8 cellular contexts compared by ENCODE assay signal in the genomic region with DNA sequence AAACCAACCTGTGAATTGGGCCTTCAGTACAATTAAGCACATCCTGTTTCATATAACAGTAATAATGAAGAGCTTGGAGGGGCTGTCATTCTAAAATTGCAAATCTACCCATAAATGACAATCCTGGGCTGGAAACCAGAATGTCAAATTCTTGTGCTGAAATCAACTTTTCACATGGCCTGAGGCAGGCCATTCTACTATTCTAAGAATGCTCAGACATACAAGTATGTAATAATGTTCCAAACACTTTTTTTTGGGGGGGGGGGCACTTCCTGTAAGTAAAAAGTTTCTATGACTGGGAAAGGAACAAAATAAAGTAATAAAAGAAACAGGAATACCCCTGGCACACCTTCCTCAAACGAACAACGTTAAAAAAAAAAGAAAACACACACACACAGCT. TPM values are rescaled to one million over a fixed set of nuclear protein-coding genes. Genes with fewer than 3 reads are reported as not detected.
A peak's percentile ranks its signal among the peaks of the same experiment; 100 is the strongest.
DNase-seq lines count a peak whose midpoint lies in the region; ATAC-seq and TF ChIP-seq lines count a peak whose summit lies in the region.

No MANE protein-coding gene starts in this region.

- peak overlapping the region; percentile 95 for H3K27ac ChIP-seq in cardiac muscle cell
- no peak overlapping the region for H3K27ac ChIP-seq in right lobe of liver

- TF ChIP-seq CTCF in cardiac muscle cell (IDR thresholded peaks at IDR 0.05; ENCODE audit: low read depth, low read length) (no peak), astrocyte of the spinal cord (IDR thresholded peaks at IDR 0.05; ENCODE audit: low read depth, low read length) (no peak), right lobe of liver (IDR thresholded peaks at IDR 0.05) (no peak), type B pancreatic cell (conservative IDR thresholded peaks at IDR 0.05) (no peak)

- in situ Hi-C loops in astrocyte of the spinal cord (cut with HindIII; ENCODE audit: low sequenced_read_pairs), result no loop called here

- ATAC-seq in left ventricle myocardium superior (no peak), right lobe of liver (no peak)

- peaks cover 42% of the 10 kb centered on the region for H3K4me1 Mint-ChIP-seq in type B pancreatic cell (ENCODE audit: unreplicated experiment)

- DNase-seq in cardiac muscle cell (ENCODE audit: low read depth in 1 of 2, low spot score in 1 of 2), result peak in 1 of 2 donors; percentile 24
- DNase-seq in left ventricle myocardium superior, result no peak
- no peak for DNase-seq in astrocyte of the spinal cord (ENCODE audit: low read depth, low spot score)
- DNase-seq in right lobe of liver, result no peak
- DNase-seq in type B pancreatic cell (ENCODE audit: extremely low spot score, unreplicated experiment), result no peak
- DNase-seq in NK-92 (lab: John Stamatoyannopoulos, UW; ENCODE audit: unreplicated experiment), result no peak
- no peak for DNase-seq in DMS114 treated with DMSO at 0.1 percent for 48 hours (lab: John Stamatoyannopoulos, UW; ENCODE audit: unreplicated experiment)
- DNase-seq in activated effector memory CD4-positive, alpha-beta T cell treated with anti-CD3 and anti-CD28 coated beads, Interleukin-2, amount 50 U/mL, for 16 hours, result no peak

- H3K9me3 Mint-ChIP-seq in type B pancreatic cell, result no peaks in the 10 kb centered on the region

- H3K36me3 Mint-ChIP-seq in type B pancreatic cell, result peaks cover 3% of the 10 kb centered on the region

- no peaks in the 10 kb centered on the region for H3K27me3 Mint-ChIP-seq in type B pancreatic cell

- intact Hi-C loops in left ventricle myocardium superior (cut with micrococcal nuclease), result no loop called here
- intact Hi-C loops in right lobe of liver (cut with DNase I), result loop anchor here in 1 of 2 donors (10.0 kb wide), 1 partner anchor 87 kb away; no protein-coding TSS in a partner anchor

- no peak for TF ChIP-seq POLR2A in right lobe of liver (IDR thresholded peaks at IDR 0.05)

- H3K36me3 ChIP-seq in cardiac muscle cell, result no peaks in the 10 kb centered on the region
- H3K36me3 ChIP-seq in right lobe of liver, result no peaks in the 10 kb centered on the region

- H3K4me1 ChIP-seq in cardiac muscle cell (ENCODE audit: low read depth) (peaks cover 46% of the 10 kb centered on the region), right lobe of liver (peaks cover 0 to 35% (median 10%) of the 10 kb centered on the region in 4 donors)

- peak overlapping the region; percentile 100 for H3K4me3 Mint-ChIP-seq in type B pancreatic cell

- H3K27ac Mint-ChIP-seq in type B pancreatic cell, result peak overlapping the region; percentile 100

- peak overlapping the region; percentile 77 for H3K4me3 ChIP-seq in cardiac muscle cell
- peak overlapping the region; percentile 97 for H3K4me3 ChIP-seq in astrocyte of the spinal cord (ENCODE audit: low read depth, low read length)
- peak overlapping the region in 2 of 3 donors; percentile 97 to 98 for H3K4me3 ChIP-seq in right lobe of liver

- no peaks in the 10 kb centered on the region for H3K9me3 ChIP-seq in cardiac muscle cell (ENCODE audit: low read depth)
- no peaks in the 10 kb centered on the region for H3K9me3 ChIP-seq in right lobe of liver

- 8% methylated on average over 2 of the region's 2 CpGs for WGBS in right lobe of liver (ENCODE audit: insufficient coverage, low coverage, low lambda C conversion rate, missing lambda C conversion rate)

- no peaks in the 10 kb centered on the region for H3K27me3 ChIP-seq in cardiac muscle cell
- H3K27me3 ChIP-seq in right lobe of liver, result no peaks in the 10 kb centered on the region

RNA-seq across cellular contexts. Expression of a gene that starts 1.5 kb away (rescaled TPM):
- total RNA-seq in cardiac muscle cell (50.6 and 53.4 TPM in 2 replicates), left ventricle myocardium superior (86.2 TPM), right lobe of liver (10 to 100 TPM; 29.5 to 52.1 (median 39.4) TPM), type B pancreatic cell (ENCODE audit: low replicate concordance) (80.0 and 94.8 TPM in 2 replicates)
- polyA plus RNA-seq in cardiac muscle cell, result 31.2 and 37.2 TPM in 2 replicates

RNA-seq across cellular contexts. Expression of a gene that starts 33.7 kb away (rescaled TPM):
- 292 and 298 TPM in 2 replicates for total RNA-seq in cardiac muscle cell
- 209 and 213 TPM in 2 replicates for polyA plus RNA-seq in cardiac muscle cell
- 311 TPM for total RNA-seq in left ventricle myocardium superior
- 100 to 1,000 TPM; 198 to 459 (median 229) TPM for total RNA-seq in right lobe of liver
- 238 and 252 TPM in 2 replicates for total RNA-seq in type B pancreatic cell (ENCODE audit: low replicate concordance)
